18 cellular contexts compared by ENCODE assay signal in genomic region chr1:73903092-73903491, GRCh38.
"Had no signal": no experiment of that assay in that cellular context is flagged by ENCODE, and none has a peak within 500 bp of the region (broad histone marks: within the 10 kb centered on the region; RNA-seq: fewer than 3 reads in every experiment).

No MANE protein-coding gene starts in this region.

- DNase-seq: activated CD4-positive, alpha-beta T cell treated with anti-CD3 and anti-CD28 coated beads for 1 hour; activated CD4-positive, alpha-beta T cell treated with anti-CD3 and anti-CD28 coated beads, Interleukin-2, amount 50 U/mL, for 4 hours; activated gamma-delta T cell treated with Interleukin-2 at 50 U/mL for 16 hours; adrenal gland; effector CD8-positive, alpha-beta T cell; heart right ventricle; left lung; mammary epithelial cell; midbrain; nephron progenitor cell; nucleus accumbens; posterior cingulate gyrus; stimulated activated naive CD4-positive, alpha-beta T cell treated with Interleukin-2 at 50 U/mL for 16 hours; thyroid gland had no signal

- FAIRE-seq: bronchial epithelial cell had no signal

- H3K4me1 ChIP-seq: adrenal gland, heart right ventricle, left lung, thyroid gland had no signal

- H3K27ac ChIP-seq: adrenal gland, heart right ventricle, left lung, thyroid gland, VCaP had no signal

- ATAC-seq: activated naive CD4-positive, alpha-beta T cell treated with anti-CD3 and anti-CD28 coated beads, Interleukin-2, amount 50 U/mL, for 72 hours; esophagus mucosa; heart right ventricle; left lung had no signal

- H3K4me3 ChIP-seq: adrenal gland, heart right ventricle, left lung, thyroid gland had no signal

- H3K9me3 ChIP-seq: adrenal gland, heart right ventricle, left lung, thyroid gland had no signal

- H3K36me3 ChIP-seq: adrenal gland, heart right ventricle, left lung, thyroid gland had no signal

- H3K27me3 ChIP-seq: adrenal gland, heart right ventricle, left lung, thyroid gland had no signal
